ENCODE assay signal across 9 cellular contexts in the genomic region with DNA sequence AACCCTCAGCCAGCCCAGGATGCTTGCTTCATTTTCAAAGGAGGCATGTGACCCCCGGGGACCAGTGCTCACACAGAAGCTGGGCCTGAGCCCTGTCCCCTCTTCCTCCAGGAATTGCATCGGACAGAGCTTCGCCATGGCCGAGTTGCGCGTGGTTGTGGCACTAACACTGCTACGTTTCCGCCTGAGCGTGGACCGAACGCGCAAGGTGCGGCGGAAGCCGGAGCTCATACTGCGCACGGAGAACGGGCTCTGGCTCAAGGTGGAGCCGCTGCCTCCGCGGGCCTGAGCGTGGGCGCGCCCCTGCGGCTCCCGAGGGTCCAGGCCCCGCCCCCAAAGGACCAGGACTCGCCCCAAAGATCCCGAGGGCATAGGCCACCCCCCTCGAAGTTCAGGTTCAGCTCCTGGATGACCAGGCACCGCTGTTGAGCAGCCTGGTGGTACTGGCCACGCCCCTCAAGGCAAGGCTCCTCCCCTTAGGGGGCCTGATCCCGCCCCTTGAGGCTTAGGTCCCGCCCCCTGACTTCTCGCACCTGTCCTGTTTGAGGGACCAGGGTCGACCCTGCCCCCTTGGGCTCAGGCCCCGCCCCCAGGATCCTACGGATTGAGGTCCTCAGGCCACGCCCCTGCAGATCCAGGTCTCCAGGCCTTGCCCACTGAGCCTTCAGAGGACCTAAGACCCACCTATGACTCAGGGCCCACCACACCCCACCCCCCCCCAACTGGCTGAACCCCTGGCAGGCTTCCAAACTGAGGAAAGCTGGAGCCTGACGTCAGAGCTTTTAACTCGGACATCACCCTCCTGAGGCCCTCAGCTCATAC. TPM values are rescaled to one million over a fixed set of nuclear protein-coding genes. Genes with fewer than 3 reads are reported as not detected.
DNase-seq lines count a peak whose midpoint lies in the region; ATAC-seq and TF ChIP-seq lines count a peak whose summit lies in the region.
"Had no signal": no experiment of that assay in that cellular context is flagged by ENCODE, and none has a peak within 500 bp of the region (broad histone marks: within the 10 kb centered on the region; RNA-seq: fewer than 3 reads in every experiment).

No MANE protein-coding gene starts in this region.

- CTCF ChIA-PET in CD8-positive, alpha-beta T cell (lab: Charles Lee): interaction anchor here (0.5 to 4.6 kb wide), 12 partner anchors 9 to 374 kb away, joined by 3 to 43 read pairs (median 4); a partner anchor contains a TSS

- peak overlapping the region; percentile 88 for H3K4me3 Mint-ChIP-seq in CD8-positive, alpha-beta T cell

- peak overlapping the region; percentile 87 for H3K27ac Mint-ChIP-seq in CD8-positive, alpha-beta T cell

- H3K9me3 Mint-ChIP-seq in CD8-positive, alpha-beta T cell: no peaks in the 10 kb centered on the region

- H3K27me3 ChIP-seq in CD8-positive, alpha-beta T cell (ENCODE audit: insufficient read depth, low read length): no peaks in the 10 kb centered on the region

- POLR2A ChIA-PET in CD8-positive, alpha-beta T cell (lab: Charles Lee): interaction anchor here (0.8 to 3.0 kb wide), 13 partner anchors 36 to 219 kb away, joined by 3 to 43 read pairs (median 7); a partner anchor contains a TSS

- no peaks in the 10 kb centered on the region for H3K36me3 Mint-ChIP-seq in CD8-positive, alpha-beta T cell

- ATAC-seq in CD8-positive, alpha-beta T cell: peak; percentile 47
- ATAC-seq in left cardiac atrium (peak in 1 of 2 donors; percentile 15), GM21381 (IDR thresholded peaks at IDR 0.05; ENCODE audit: unreplicated experiment) (no peak)
- ATAC-seq: left colon had no signal

- H3K27ac ChIP-seq in CD8-positive, alpha-beta T cell (ENCODE audit: low read depth, low read length): peak overlapping the region; percentile 62

- no peaks in the 10 kb centered on the region for H3K36me3 ChIP-seq in CD8-positive, alpha-beta T cell (ENCODE audit: insufficient read depth, low read length)

- intact Hi-C loops in CD8-positive, alpha-beta T cell (cut with DNase I, micrococcal nuclease): loop anchor here (1.0 to 2.0 kb wide), 5 partner anchors 37 to 219 kb away; a partner anchor contains a TSS
- intact Hi-C loops in left cardiac atrium (cut with DNase I): loop anchor here (5.0 to 10.0 kb wide), 3 partner anchors 97 to 287 kb away; no protein-coding TSS in a partner anchor

- peaks cover 28% of the 10 kb centered on the region for H3K4me1 ChIP-seq in CD8-positive, alpha-beta T cell (ENCODE audit: insufficient read depth, low read length)

- peaks cover 23% of the 10 kb centered on the region for H3K4me1 Mint-ChIP-seq in CD8-positive, alpha-beta T cell (ENCODE audit: low read depth)

- peak overlapping the region; percentile 72 for H3K4me3 ChIP-seq in CD8-positive, alpha-beta T cell (ENCODE audit: low read depth, low read length)

- no peaks in the 10 kb centered on the region for H3K27me3 Mint-ChIP-seq in CD8-positive, alpha-beta T cell (ENCODE audit: low read depth)

- no peaks in the 10 kb centered on the region for H3K9me3 ChIP-seq in CD8-positive, alpha-beta T cell (ENCODE audit: low read length)

- TF ChIP-seq CTCF in CD8-positive, alpha-beta T cell (IDR thresholded peaks at IDR 0.05): no peak

- peak; percentile 56 to 88 (median 69) for DNase-seq in CD8-positive, alpha-beta T cell
- DNase-seq in NCI-H2029 (lab: John Stamatoyannopoulos, UW) (peak; percentile 48), activated T-cell treated with anti-CD3 and anti-CD28 coated beads for 48 hours (ENCODE audit: low read depth) (peak; percentile 69), left cardiac atrium (peak; percentile 36), GOT3 (lab: John Stamatoyannopoulos, UW) (no peak), NK-92 (lab: John Stamatoyannopoulos, UW; ENCODE audit: unreplicated experiment) (no peak)
- DNase-seq in stimulated activated CD4-positive, alpha-beta T cell treated with anti-CD3 and anti-CD28 coated beads, Interleukin-2, amount 100 ng/mL, for 24 hours: peak; percentile 72 to 74

RNA-seq across cellular contexts. Expression of a gene that starts 43.1 kb away (rescaled TPM):
- total RNA-seq in CD8-positive, alpha-beta T cell: under 1 TPM; 0.36 to 0.46 TPM
- total RNA-seq in left cardiac atrium: not detected
- total RNA-seq: left colon had no signal

Comparison
In these comparisons a context has a peak if more than half of its experiments do, and no peak if none do; other contexts are left out.
1. DNase-seq: peak in CD8-positive, alpha-beta T cell (7 of 7), NCI-H2029 (single experiment), activated T-cell treated with anti-CD3 and anti-CD28 coated beads for 48 hours (single experiment), left cardiac atrium (single experiment) and stimulated activated CD4-positive, alpha-beta T cell treated with anti-CD3 and anti-CD28 coated beads, Interleukin-2, amount 100 ng/mL, for 24 hours (2 of 2); none in GOT3 (single experiment) and NK-92 (single experiment).